Comparison of ENCODE assay signal across 7 cellular contexts in genomic region chr1:12480748-12481362, GRCh38.
DNase-seq lines count a peak whose midpoint lies in the region; ATAC-seq, FAIRE-seq and TF ChIP-seq lines count a peak whose summit lies in the region.

No MANE protein-coding gene starts in this region.

- no peak overlapping the region for H3K4me2 ChIP-seq in HepG2 (ENCODE audit: low read depth, low read length)

- H3K4me3 ChIP-seq in GM12864 (ENCODE audit: low read depth, low read length) (no peak overlapping the region), HepG2 (replicated peaks in 1 of 3; ENCODE audit: insufficient read depth in 1 of 3, low read depth in 2 of 3, low read length in 3 of 3) (no peak overlapping the region), urinary bladder (ENCODE audit: low read depth, low read length) (no peak overlapping the region), WERI-Rb-1 (ENCODE audit: low read depth, low read length) (no peak overlapping the region)

- H3K36me3 ChIP-seq in HepG2 (replicated peaks in 1 of 2; ENCODE audit: control insufficient read depth in 1 of 2, insufficient read depth in 2 of 2, low read length in 2 of 2) (no peaks in the 10 kb centered on the region), urinary bladder (ENCODE audit: insufficient read depth) (no peaks in the 10 kb centered on the region), WERI-Rb-1 (no peaks in the 10 kb centered on the region)

- intact Hi-C loops in HepG2 (cut with micrococcal nuclease; ENCODE audit: unreplicated experiment) = no loop called here

- CTCF ChIA-PET in HepG2 (lab: Yijun Ruan, JAX; ENCODE audit: low intra/inter-chr PET ratio, low total read pairs) = no interaction called here

- H3K9ac ChIP-seq in HepG2 (ENCODE audit: insufficient read depth, low read depth, low read length) = no peak overlapping the region

- ATAC-seq in HepG2 (no peak), GM21786 (IDR thresholded peaks at IDR 0.05; ENCODE audit: unreplicated experiment) (no peak)

- peak; percentile 1 for DNase-seq in GM12864 (ENCODE audit: low read depth)
- peak; percentile 97 for DNase-seq in NCI-H226
- peak; percentile 51 for DNase-seq in amniotic stem cell (lab: John Stamatoyannopoulos, UW)
- DNase-seq in HepG2 (ENCODE audit: low spot score) = no peak
- DNase-seq in WERI-Rb-1 = no peak

- FAIRE-seq in HepG2 (lab: Jason Lieb, UNC) = no peak

- no peaks in the 10 kb centered on the region for H3K79me2 ChIP-seq in HepG2 (ENCODE audit: insufficient read depth, low read length)

- TF ChIP-seq POLR2A in HepG2 (IDR thresholded peaks at IDR 0.05; ENCODE audit: insufficient read depth in 1 of 2, low read depth in 2 of 2, low read length in 2 of 2) = no peak

- H3K27me3 ChIP-seq in HepG2 (ENCODE audit: control insufficient read depth in 1 of 2, insufficient read depth in 2 of 2, low read length in 2 of 2) (no peaks in the 10 kb centered on the region), WERI-Rb-1 (ENCODE audit: insufficient read depth, low read depth, severe bottlenecking) (no peaks in the 10 kb centered on the region)

- H2AFZ ChIP-seq in HepG2 (ENCODE audit: low read length) = no peak overlapping the region

- H3K27ac ChIP-seq in HepG2 (ENCODE audit: extremely low read length, insufficient read depth, low read length) = no peak overlapping the region
- H3K27ac ChIP-seq in urinary bladder (ENCODE audit: low read depth) = peak overlapping the region; percentile 12
- H3K27ac ChIP-seq in WERI-Rb-1 = no peak overlapping the region

- TF ChIP-seq CTCF in GM12864 (IDR thresholded peaks at IDR 0.05; ENCODE audit: low read depth, low read length, missing control alignments) (no peak), HepG2 (CRISPR knock-in tag; IDR thresholded peaks at IDR 0.05) (no peak), WERI-Rb-1 (IDR thresholded peaks at IDR 0.05; ENCODE audit: low read depth, low read length) (no peak)

- no peaks in the 10 kb centered on the region for H3K9me3 ChIP-seq in HepG2 (ENCODE audit: low read length)
- H3K9me3 ChIP-seq in WERI-Rb-1 (ENCODE audit: severe bottlenecking) = no peaks in the 10 kb centered on the region

- POLR2A ChIA-PET in HepG2 (lab: Yijun Ruan, JAX) = interaction anchor here (4.8 to 6.6 kb wide), 2 partner anchors 46 to 136 kb away, joined by 46 to 72 read pairs; partner anchors contain the start of gene DHRS3

- no peak for TF ChIP-seq EP300 in HepG2 (IDR thresholded peaks at IDR 0.05; ENCODE audit: low read depth in 2 of 2, low read length in 2 of 2)
- TF ChIP-seq EP300 in HepG2 (CRISPR knock-in tag; IDR thresholded peaks at IDR 0.05; ENCODE audit: borderline replicate concordance) = no peak

- no peaks in the 10 kb centered on the region for H4K20me1 ChIP-seq in HepG2 (ENCODE audit: insufficient read depth, low read length)

- in situ Hi-C loops in HepG2 (cut with HindIII; ENCODE audit: extremely low pct_ligation_motif_present, low pct_unique_long_range_greater_than_20kb) = no loop called here

- no peak for TF ChIP-seq RAD21 in HepG2 (CRISPR knock-in tag; IDR thresholded peaks at IDR 0.05)

- H3K4me1 ChIP-seq in HepG2 (ENCODE audit: insufficient read depth, low read length) (peaks cover 74% of the 10 kb centered on the region), urinary bladder (ENCODE audit: insufficient read depth) (no peaks in the 10 kb centered on the region)

- BruUV-seq in HepG2 (replicated peaks; lab: Mats Ljungman, UMichigan) = no TSS peak

- WGBS in HepG2 (ENCODE audit: low lambda C conversion rate) = 93% methylated on average over 5 of the region's 5 CpGs
- 76% methylated on average over 5 of the region's 5 CpGs for WGBS in urinary bladder

TF ChIP-seq in HepG2, 621 proteins besides CTCF, POLR2A, EP300 and RAD21:
- TF ChIP-seq NCOA2 (CRISPR knock-in tag; IDR thresholded peaks at IDR 0.05) (no peak), RARA (CRISPR knock-in tag; IDR thresholded peaks at IDR 0.05) (peak; percentile 37), RFX3 (CRISPR knock-in tag; IDR thresholded peaks at IDR 0.05) (no peak), SOX6 (IDR thresholded peaks at IDR 0.05) (no peak), SOX6 (CRISPR knock-in tag; IDR thresholded peaks at IDR 0.05) (no peak), GABPB1 (CRISPR knock-in tag; IDR thresholded peaks at IDR 0.05) (peak; percentile 37; the same call in 1 of the 2 replicates), ZNF687 (CRISPR knock-in tag; IDR thresholded peaks at IDR 0.05) (peak; percentile 78), FOSL2 (CRISPR knock-in tag; IDR thresholded peaks at IDR 0.05) (peak; percentile 44), TRIM24 (CRISPR knock-in tag; IDR thresholded peaks at IDR 0.05) (no peak), HDAC2 (CRISPR knock-in tag; IDR thresholded peaks at IDR 0.05) (no peak)
TF ChIP-seq in HepG2: peak in this region for 4.

Comparison
In these comparisons a context has a peak if more than half of its experiments do, and no peak if none do; other contexts are left out.
1. DNase-seq: peak in GM12864 (single experiment), NCI-H226 (single experiment) and amniotic stem cell (single experiment); none in HepG2 (single experiment) and WERI-Rb-1 (single experiment).